8 cellular contexts compared by ENCODE assay signal in the genomic region with DNA sequence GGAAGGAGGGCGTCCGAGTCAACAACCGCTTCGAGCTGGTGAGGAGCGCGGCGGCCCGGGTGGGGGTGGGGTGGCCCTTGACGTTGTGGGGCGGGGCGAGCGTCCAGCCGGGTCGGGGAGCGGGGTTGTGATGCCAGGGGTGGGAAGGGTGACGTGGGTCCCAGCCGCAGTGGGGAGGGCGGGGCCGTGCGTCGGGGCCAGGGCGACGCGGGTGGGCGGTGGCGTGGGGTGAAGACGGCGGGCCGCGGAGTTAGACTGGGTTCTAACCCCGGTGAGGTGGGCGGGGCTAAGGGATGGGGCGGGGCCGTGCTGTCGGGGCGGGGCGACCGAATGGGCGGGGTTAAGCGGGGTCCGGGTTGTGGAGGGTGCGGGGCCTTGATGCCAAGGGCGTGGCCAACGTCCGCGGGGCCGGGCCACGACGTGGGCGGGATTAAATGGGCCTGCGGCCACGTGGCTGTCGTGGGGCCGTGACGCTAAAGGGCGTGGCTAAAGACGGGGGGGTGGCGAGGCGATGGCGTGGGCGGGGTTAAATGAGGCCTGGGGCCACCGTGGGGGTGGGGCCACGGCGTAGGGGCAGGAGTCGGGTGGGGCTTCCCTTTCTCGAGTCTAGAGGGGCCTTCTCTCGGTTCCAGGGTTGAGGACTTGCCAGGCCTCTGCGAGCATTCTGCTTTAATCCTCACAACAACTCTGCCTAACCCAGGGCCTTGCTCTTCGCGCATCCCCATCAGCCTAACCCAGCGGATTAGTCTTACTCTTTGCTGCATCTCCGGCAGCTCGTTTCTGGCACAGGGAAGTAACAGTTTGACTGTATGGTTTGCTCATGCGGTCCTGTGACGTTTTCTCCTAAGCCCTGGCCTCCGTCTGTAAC. TPM values are rescaled to one million over a fixed set of nuclear protein-coding genes. Genes with fewer than 3 reads are reported as not detected.
A peak's percentile ranks its signal among the peaks of the same experiment; 100 is the strongest.
DNase-seq lines count a peak whose midpoint lies in the region; ATAC-seq lines count a peak whose summit lies in the region.

No MANE protein-coding gene starts in this region.

- DNase-seq in AG20443 (ENCODE audit: low spot score) = peak; percentile 98
- peak; percentile 88 for DNase-seq in NCI-H748 (lab: John Stamatoyannopoulos, UW; ENCODE audit: unreplicated experiment)
- peak; percentile 92 to 97 for DNase-seq in activated CD4-positive, alpha-beta T cell treated with anti-CD3 and anti-CD28 coated beads, Interleukin-2, amount 50 U/mL, for 24 hours (ENCODE audit: low read depth in 1 of 2, low spot score in 1 of 2)
- DNase-seq in dedifferentiated amniotic fluid mesenchymal stem cell (ENCODE audit: extremely low spot score) = peak; percentile 90
- peak; percentile 97 for DNase-seq in left lobe of liver (ENCODE audit: low spot score)
- peak; percentile 95 for DNase-seq in stimulated activated CD4-positive, alpha-beta T cell treated with anti-CD3 and anti-CD28 coated beads, Interleukin-1b, Interleukin-23, amount 100 ng/mL, for 4 hours (ENCODE audit: low read depth in 2 of 2)

- ATAC-seq in GM19328 (IDR thresholded peaks at IDR 0.05; ENCODE audit: unreplicated experiment) = peak; percentile 58
- peak; percentile 37 for ATAC-seq in HG03469 (IDR thresholded peaks at IDR 0.05; ENCODE audit: unreplicated experiment)
- ATAC-seq in left lobe of liver = peak; percentile 87

RNA-seq across cellular contexts. Expression of a gene that starts 0.7 kb away (rescaled TPM):
- total RNA-seq in left lobe of liver = 83.8 TPM

RNA-seq across cellular contexts. Expression of a gene that starts 44.6 kb away (rescaled TPM):
- 1.9 TPM for total RNA-seq in left lobe of liver

RNA-seq across cellular contexts. Expression of a gene that starts 45.8 kb away (rescaled TPM):
- total RNA-seq in left lobe of liver = 8.7 TPM

RNA-seq across cellular contexts. Expression of a gene that starts 49.1 kb away (rescaled TPM):
- total RNA-seq in left lobe of liver = 0.40 TPM

RNA-seq across cellular contexts. Expression of a gene that starts 57.6 kb away (rescaled TPM):
- 6.4 TPM for total RNA-seq in left lobe of liver

Comparison
In these comparisons a context has a peak if more than half of its experiments do, and no peak if none do; other contexts are left out.
1. Peak in every context shown above with its lines: DNase-seq and ATAC-seq.
2. ATAC-seq: peak in every context shown above with its lines; median percentile 87 in left lobe of liver; 58 in GM19328; 37 in HG03469.